ENCODE assay signal across 30 cellular contexts in genomic region chr9:14440062-14440461, GRCh38.
"Had no signal": no experiment of that assay in that cellular context is flagged by ENCODE, and none has a peak within 500 bp of the region (broad histone marks: within the 10 kb centered on the region; RNA-seq: fewer than 3 reads in every experiment).

No MANE protein-coding gene starts in this region.

- ATAC-seq: left lobe of liver; mucosa of descending colon; natural killer cell treated with Interleukin-12 subunit alpha and Interleukin-12 subunit beta and Interleukin-15 and Interleukin-18, amount 100 ng/mL, for 72 hours; right lobe of liver; stimulated activated memory B cell treated with anti-CD40 and anti-IgM and Interleukin-4, amounts not matched to agents 10 μg/mL and 1 μg/mL and 100 μg/mL, for 72 hours; stimulated activated naive CD8-positive, alpha-beta T cell treated with anti-CD3 and anti-CD28 coated beads, Interleukin-15, amount 100 ng/mL, for 72 hours; upper lobe of right lung; WTC11 had no signal

- H3K4me3 ChIP-seq: ascending aorta, cardiac muscle cell, colonic mucosa, esophagus squamous epithelium, mucosa of descending colon, right lobe of liver, suprapubic skin, tibial artery, upper lobe of right lung had no signal

- H3K27ac ChIP-seq: ascending aorta, cardiac muscle cell, colonic mucosa, epithelial cell of prostate, esophagus squamous epithelium, neutrophil, right lobe of liver, suprapubic skin, tibial artery, upper lobe of right lung had no signal

- DNase-seq: activated CD4-positive, alpha-beta memory T cell treated with anti-CD3 and anti-CD28 coated beads, Interleukin-2, amount 10 ng/mL, durations not matched to agents 7 days and 5 days; activated CD4-positive, alpha-beta T cell treated with anti-CD3 and anti-CD28 coated beads for 1 hour; activated CD4-positive, alpha-beta T cell treated with anti-CD3 and anti-CD28 coated beads, Interleukin-2, amount 10 ng/mL, durations not matched to agents 7 days and 5 days; activated CD8-positive, alpha-beta memory T cell treated with anti-CD3 and anti-CD28 coated beads, Interleukin-2, amount 50 U/mL, for 48 hours; activated gamma-delta T cell; activated naive CD4-positive, alpha-beta T cell treated with anti-CD3 and anti-CD28 coated beads, Interleukin-2, amount 10 ng/mL, durations not matched to agents 7 days and 5 days; activated naive CD8-positive, alpha-beta T cell treated with anti-CD3 and anti-CD28 coated beads, Interleukin-2, amount 10 ng/mL, durations not matched to agents 7 days and 5 days; activated T-cell treated with anti-CD3 and anti-CD28 coated beads, Interleukin-2, amount 50 U/mL, for 24 hours; cerebellar nuclear complex; colonic mucosa; effector CD8-positive, alpha-beta T cell; esophagus squamous epithelium; foreskin melanocyte; kidney glomerular epithelial cell; mucosa of descending colon; right lobe of liver; stimulated activated CD4-positive, alpha-beta T cell treated with anti-CD3 and anti-CD28 coated beads, Interleukin-4, amount 100 ng/mL, for 4 hours; stimulated activated CD8-positive, alpha-beta memory T cell treated with anti-CD3 and anti-CD28 coated beads, Interleukin-4, amount 100 ng/mL, for 48 hours; stimulated activated naive CD8-positive, alpha-beta T cell treated with anti-CD3 and anti-CD28 coated beads, Interleukin-15, amount 100 ng/mL, for 72 hours; tibial artery; upper lobe of right lung had no signal

- H3K9me3 ChIP-seq: ascending aorta, colonic mucosa, esophagus squamous epithelium, mucosa of descending colon, neutrophil, right lobe of liver, suprapubic skin, tibial artery, upper lobe of right lung had no signal

- H3K27me3 ChIP-seq: ascending aorta, cardiac muscle cell, colonic mucosa, esophagus squamous epithelium, right lobe of liver, suprapubic skin, tibial artery, upper lobe of right lung had no signal

- H3K36me3 ChIP-seq: ascending aorta, cardiac muscle cell, colonic mucosa, esophagus squamous epithelium, neutrophil, right lobe of liver, suprapubic skin, tibial artery, upper lobe of right lung had no signal

- H3K4me1 ChIP-seq: ascending aorta, colonic mucosa, right lobe of liver, suprapubic skin, tibial artery, upper lobe of right lung had no signal
